ENCODE assay signal across 12 cellular contexts in the genomic region with DNA sequence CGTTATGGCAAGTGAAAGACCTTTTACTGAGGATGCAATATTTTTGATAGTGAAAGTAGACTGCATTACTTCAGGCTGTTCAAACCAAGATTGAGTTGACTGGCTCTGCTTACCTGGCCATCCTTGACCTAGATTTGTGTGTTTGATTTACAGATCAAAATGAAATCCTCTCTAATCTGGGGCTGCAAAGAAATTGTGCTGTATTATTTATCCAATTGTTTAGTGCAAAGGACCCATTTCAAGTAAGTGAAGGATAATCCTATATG. TPM values are rescaled to one million over a fixed set of nuclear protein-coding genes. Genes with fewer than 3 reads are reported as not detected.
DNase-seq lines count a peak whose midpoint lies in the region; ATAC-seq, FAIRE-seq and TF ChIP-seq lines count a peak whose summit lies in the region.
"Had no signal": no experiment of that assay in that cellular context is flagged by ENCODE, and none has a peak within 500 bp of the region (broad histone marks: within the 10 kb centered on the region; RNA-seq: fewer than 3 reads in every experiment).

No MANE protein-coding gene starts in this region.

- H3K27me3 ChIP-seq in mucosa of rectum (ENCODE audit: control insufficient read depth in 2 of 2, insufficient read depth in 2 of 2, low read length in 2 of 2): no peaks in the 10 kb centered on the region
- no peaks in the 10 kb centered on the region for H3K27me3 ChIP-seq in upper lobe of right lung
- H3K27me3 ChIP-seq in aorta (ENCODE audit: control insufficient read depth in 1 of 2, insufficient read depth in 2 of 2, low read length in 1 of 2): no peaks in the 10 kb centered on the region
- H3K27me3 ChIP-seq: neutrophil had no signal

- H3K9me3 ChIP-seq in mucosa of rectum (ENCODE audit: control insufficient read depth in 2 of 2, low read length in 2 of 2) (no peaks in the 10 kb centered on the region), upper lobe of right lung (no peaks in the 10 kb centered on the region), aorta (ENCODE audit: control insufficient read depth, low read length) (no peaks in the 10 kb centered on the region)
- H3K9me3 ChIP-seq: neutrophil had no signal

- FAIRE-seq in D721Med (lab: Jason Lieb, UNC): no peak

- peak overlapping the region in 1 of 2 donors; percentile 75 for H3K27ac Mint-ChIP-seq in activated naive CD4-positive, alpha-beta T cell treated with anti-CD3 and anti-CD28 coated beads, Interleukin-2, amount 50 U/mL, for 72 hours
- peak overlapping the region; percentile 29 for H3K27ac Mint-ChIP-seq in MCF 10A (ENCODE audit: low read depth, unreplicated experiment)
- H3K27ac Mint-ChIP-seq: activated CD4-positive, alpha-beta T cell treated with anti-CD3 and anti-CD28 coated beads, Interleukin-2, amount 10 ng/mL, durations not matched to agents 7 days and 5 days had no signal

- no peak overlapping the region for H3K4me3 Mint-ChIP-seq in MCF 10A (ENCODE audit: unreplicated experiment)
- H3K4me3 Mint-ChIP-seq: activated CD4-positive, alpha-beta T cell treated with anti-CD3 and anti-CD28 coated beads, Interleukin-2, amount 10 ng/mL, durations not matched to agents 7 days and 5 days; activated naive CD4-positive, alpha-beta T cell treated with anti-CD3 and anti-CD28 coated beads, Interleukin-2, amount 50 U/mL, for 24 hours had no signal

- intact Hi-C loops in MCF 10A (cut with micrococcal nuclease): no loop called here
- intact Hi-C loops in upper lobe of right lung (cut with DNase I): no loop called here
- intact Hi-C loops in aorta (cut with DNase I): loop anchor here in 1 of 2 donors (10.0 kb wide), 1 partner anchor 53 kb away; no protein-coding TSS in a partner anchor

- CTCF ChIA-PET in MCF 10A (lab: Yijun Ruan, JAX): interaction anchor here (0.5 to 2.0 kb wide), 6 partner anchors 10 to 424 kb away, joined by 3 to 11 read pairs (median 4); no protein-coding TSS in a partner anchor

- POLR2A ChIA-PET in MCF 10A (lab: Yijun Ruan, JAX): interaction anchor here (0.8 to 1.0 kb wide), 2 partner anchors 9 to 91 kb away, joined by 3 read pairs; no protein-coding TSS in a partner anchor

- no peaks in the 10 kb centered on the region for H3K27me3 Mint-ChIP-seq in MCF 10A (ENCODE audit: insufficient read depth, unreplicated experiment)
- H3K27me3 Mint-ChIP-seq: activated CD4-positive, alpha-beta T cell treated with anti-CD3 and anti-CD28 coated beads, Interleukin-2, amount 10 ng/mL, durations not matched to agents 7 days and 5 days; activated naive CD4-positive, alpha-beta T cell treated with anti-CD3 and anti-CD28 coated beads, Interleukin-2, amount 50 U/mL, for 24 hours had no signal

- no peak overlapping the region for H3K9ac ChIP-seq in mucosa of rectum (ENCODE audit: low read depth in 1 of 2, low read length in 2 of 2)

- peaks cover 27% of the 10 kb centered on the region for H3K4me1 Mint-ChIP-seq in MCF 10A (ENCODE audit: insufficient read depth, unreplicated experiment)

- peak overlapping the region; percentile 21 to 31 for H3K27ac ChIP-seq in mucosa of rectum (ENCODE audit: low read depth in 2 of 2, low read length in 2 of 2)
- peak overlapping the region; percentile 28 for H3K27ac ChIP-seq in upper lobe of right lung
- H3K27ac ChIP-seq in aorta (ENCODE audit: low read depth in 1 of 2, low read length in 2 of 2): peak overlapping the region in 1 of 2 donors; percentile 82
- H3K27ac ChIP-seq: neutrophil had no signal

- DNase-seq in activated naive CD4-positive, alpha-beta T cell treated with anti-CD3 and anti-CD28 coated beads, Interleukin-2, amount 50 U/mL, for 72 hours (ENCODE audit: low spot score in 2 of 2): no peak
- no peak for DNase-seq in activated naive CD4-positive, alpha-beta T cell treated with Interleukin-2 at 50 U/mL for 16 hours
- DNase-seq in MCF 10A (ENCODE audit: unreplicated experiment) (no peak), upper lobe of right lung (no peak), aorta (no peak), D721Med (ENCODE audit: insufficient read length, low spot score) (no peak)
- DNase-seq in stimulated activated CD4-positive, alpha-beta T cell treated with anti-CD3 and anti-CD28 coated beads, Interleukin-4, amount 100 ng/mL, for 24 hours: no peak
- DNase-seq: activated CD4-positive, alpha-beta T cell treated with anti-CD3 and anti-CD28 coated beads, Interleukin-2, amount 10 ng/mL, durations not matched to agents 7 days and 5 days; effector CD8-positive, alpha-beta T cell had no signal

- 0 to 3% methylated on average over 1 of the region's 1 CpG for WGBS in aorta, 2 donors

- peak; percentile 28 to 41 for ATAC-seq in activated naive CD4-positive, alpha-beta T cell treated with anti-CD3 and anti-CD28 coated beads, Interleukin-2, amount 50 U/mL, for 72 hours
- ATAC-seq in upper lobe of right lung: no peak
- no peak for ATAC-seq in aorta (ENCODE audit: low FRiP score)

- H3K36me3 Mint-ChIP-seq in activated naive CD4-positive, alpha-beta T cell treated with anti-CD3 and anti-CD28 coated beads, Interleukin-2, amount 50 U/mL, for 72 hours: no peaks in the 10 kb centered on the region
- H3K36me3 Mint-ChIP-seq in MCF 10A (ENCODE audit: insufficient read depth, unreplicated experiment): no peaks in the 10 kb centered on the region
- H3K36me3 Mint-ChIP-seq: activated naive CD4-positive, alpha-beta T cell treated with anti-CD3 and anti-CD28 coated beads, Interleukin-2, amount 50 U/mL, for 24 hours had no signal

- no TSS peak for BruUV-seq in MCF 10A (replicated peaks; lab: Mats Ljungman, UMichigan)

- no peak overlapping the region for H3K4me3 ChIP-seq in mucosa of rectum (ENCODE audit: low read length in 2 of 2)
- no peak overlapping the region for H3K4me3 ChIP-seq in upper lobe of right lung
- H3K4me3 ChIP-seq in aorta (ENCODE audit: low read length in 2 of 2): peak overlapping the region in 1 of 2 donors; percentile 34

- H3K9me3 Mint-ChIP-seq in activated naive CD4-positive, alpha-beta T cell treated with anti-CD3 and anti-CD28 coated beads, Interleukin-2, amount 50 U/mL, for 72 hours: no peaks in the 10 kb centered on the region
- H3K9me3 Mint-ChIP-seq in MCF 10A (ENCODE audit: unreplicated experiment): no peaks in the 10 kb centered on the region
- H3K9me3 Mint-ChIP-seq: activated CD4-positive, alpha-beta T cell treated with anti-CD3 and anti-CD28 coated beads, Interleukin-2, amount 10 ng/mL, durations not matched to agents 7 days and 5 days; activated naive CD4-positive, alpha-beta T cell treated with anti-CD3 and anti-CD28 coated beads, Interleukin-2, amount 50 U/mL, for 24 hours had no signal

- TF ChIP-seq CTCF in MCF 10A (IDR thresholded peaks at IDR 0.05; ENCODE audit: unreplicated experiment) (no peak), upper lobe of right lung (IDR thresholded peaks at IDR 0.05) (no peak), D721Med (IDR thresholded peaks at IDR 0.05; ENCODE audit: insufficient read depth, missing control alignments) (no peak)

- H3K36me3 ChIP-seq in mucosa of rectum (ENCODE audit: control insufficient read depth in 2 of 2, insufficient read depth in 2 of 2, low read length in 2 of 2) (no peaks in the 10 kb centered on the region), upper lobe of right lung (no peaks in the 10 kb centered on the region), aorta (ENCODE audit: control insufficient read depth in 1 of 2, insufficient read depth in 2 of 2, low read length in 1 of 2) (no peaks in the 10 kb centered on the region)
- H3K36me3 ChIP-seq: neutrophil had no signal

- H3K4me1 ChIP-seq in mucosa of rectum (ENCODE audit: control insufficient read depth in 2 of 2, insufficient read depth in 2 of 2, low read length in 2 of 2): no peaks in the 10 kb centered on the region
- no peaks in the 10 kb centered on the region for H3K4me1 ChIP-seq in upper lobe of right lung
- no peaks in the 10 kb centered on the region for H3K4me1 ChIP-seq in aorta (ENCODE audit: control insufficient read depth in 1 of 2, insufficient read depth in 2 of 2, low read length in 2 of 2)

RNA-seq across cellular contexts. Expression of a gene that starts 33.4 kb away (rescaled TPM):
- total RNA-seq in activated naive CD4-positive, alpha-beta T cell treated with anti-CD3 and anti-CD28 coated beads, Interleukin-2, amount 50 U/mL, for 72 hours: 10 to 100 TPM; 29.8 to 80.1 TPM
- total RNA-seq in MCF 10A (2022) (50.3 and 52.5 TPM in 2 replicates), upper lobe of right lung (23.4 TPM), aorta (10 to 100 TPM; 26.3 to 28.9 TPM)
- 10 to 100 TPM; 10.6 to 19.7 TPM for polyA plus RNA-seq in aorta

Comparison
In these comparisons a context has a peak if more than half of its experiments do, and no peak if none do; other contexts are left out.
1. ATAC-seq: peak in activated naive CD4-positive, alpha-beta T cell treated with anti-CD3 and anti-CD28 coated beads, Interleukin-2, amount 50 U/mL, for 72 hours (2 of 2); none in upper lobe of right lung (single experiment) and aorta (single experiment).